In the genomic region with DNA sequence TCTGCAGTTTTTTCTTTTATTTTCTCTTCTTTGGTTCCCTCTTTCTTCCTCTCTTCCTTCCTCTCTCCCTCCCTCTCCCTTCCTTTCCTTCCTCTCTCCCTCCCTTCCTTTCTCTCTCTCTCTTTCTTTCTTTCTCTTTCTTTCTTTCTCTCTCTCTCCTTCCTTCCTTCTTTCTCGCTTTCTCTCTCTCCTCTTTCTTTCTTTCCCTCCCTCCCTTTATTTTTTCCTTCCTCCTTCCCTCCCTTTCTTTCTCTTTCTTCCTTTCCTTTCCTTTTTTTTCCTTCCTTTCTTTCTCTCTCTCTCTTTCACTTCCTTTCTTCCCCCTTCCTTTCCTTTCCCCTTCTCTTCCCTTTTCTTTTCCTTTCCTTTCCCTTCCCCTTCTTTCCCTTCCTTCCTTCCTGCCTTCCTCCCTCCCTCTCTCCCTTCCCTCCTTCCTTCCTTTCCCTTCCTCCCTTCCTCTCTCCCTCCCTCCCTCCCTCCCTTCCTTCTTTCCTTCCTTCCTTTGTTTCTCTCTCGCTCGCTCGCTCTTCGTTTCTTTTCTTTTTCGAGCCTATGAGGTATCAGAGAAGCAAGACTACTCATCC, we compare ENCODE assay signal across 16 cellular contexts. TPM values are rescaled to one million over a fixed set of nuclear protein-coding genes. Genes with fewer than 3 reads are reported as not detected.
DNase-seq lines count a peak whose midpoint lies in the region; ATAC-seq, FAIRE-seq and TF ChIP-seq lines count a peak whose summit lies in the region.
"Had no signal": no experiment of that assay in that cellular context is flagged by ENCODE, and none has a peak within 500 bp of the region (broad histone marks: within the 10 kb centered on the region; RNA-seq: fewer than 3 reads in every experiment).

No MANE protein-coding gene starts in this region.

- no peaks in the 10 kb centered on the region for H3K27me3 ChIP-seq in CD8-positive, alpha-beta T cell (ENCODE audit: insufficient read depth, low read length)
- H3K27me3 ChIP-seq in GM23338 (ENCODE audit: insufficient read depth) (no peaks in the 10 kb centered on the region), small intestine (ENCODE audit: control insufficient read depth in 2 of 2, insufficient read depth in 2 of 2, low read length in 2 of 2) (no peaks in the 10 kb centered on the region)
- H3K27me3 ChIP-seq: SJSA1 had no signal

- POLR2A ChIA-PET in CD8-positive, alpha-beta T cell (lab: Charles Lee), result no interaction called here

- no peaks in the 10 kb centered on the region for H3K9me3 Mint-ChIP-seq in CD8-positive, alpha-beta T cell
- H3K9me3 Mint-ChIP-seq in GM23338, result no peaks in the 10 kb centered on the region
- no peaks in the 10 kb centered on the region for H3K9me3 Mint-ChIP-seq in activated naive CD4-positive, alpha-beta T cell treated with anti-CD3 and anti-CD28 coated beads, Interleukin-2, amount 50 U/mL, for 72 hours
- no peaks in the 10 kb centered on the region for H3K9me3 Mint-ChIP-seq in natural killer cell
- H3K9me3 Mint-ChIP-seq: neural crest cell had no signal

- CTCF ChIA-PET in CD8-positive, alpha-beta T cell (lab: Charles Lee), result interaction anchor here (1.0 to 3.4 kb wide), 4 partner anchors 13 to 103 kb away, joined by 5 to 22 read pairs (median 6); a partner anchor contains a TSS

- H3K4me1 ChIP-seq in CD8-positive, alpha-beta T cell (ENCODE audit: insufficient read depth, low read length), result peaks cover 33% of the 10 kb centered on the region
- H3K4me1 ChIP-seq in GM23338 (ENCODE audit: insufficient read depth), result no peaks in the 10 kb centered on the region
- peaks cover 0 to 11% of the 10 kb centered on the region in 2 donors for H3K4me1 ChIP-seq in small intestine (ENCODE audit: control insufficient read depth in 2 of 2, insufficient read depth in 1 of 2, low read depth in 1 of 2, low read length in 1 of 2)

- H4K20me1 ChIP-seq in GM23338 (replicated peaks; ENCODE audit: insufficient read depth), result no peaks in the 10 kb centered on the region

- FAIRE-seq in small intestine (lab: Jason Lieb, UNC), result no peak

- H3K27ac Mint-ChIP-seq in CD8-positive, alpha-beta T cell, result peak overlapping the region; percentile 84
- H3K27ac Mint-ChIP-seq in GM23338 (no peak overlapping the region), natural killer cell (peak overlapping the region; percentile 88 to 94)
- peak overlapping the region; percentile 60 to 79 for H3K27ac Mint-ChIP-seq in activated naive CD4-positive, alpha-beta T cell treated with anti-CD3 and anti-CD28 coated beads, Interleukin-2, amount 50 U/mL, for 72 hours

- H2AFZ ChIP-seq in GM23338, result peak overlapping the region; percentile 88; the same call in 1 of the 2 replicates

- H3K36me3 ChIP-seq in CD8-positive, alpha-beta T cell (ENCODE audit: insufficient read depth, low read length), result no peaks in the 10 kb centered on the region
- H3K36me3 ChIP-seq in GM23338 (ENCODE audit: insufficient read depth) (no peaks in the 10 kb centered on the region), small intestine (ENCODE audit: control insufficient read depth in 2 of 2, insufficient read depth in 2 of 2, low read length in 2 of 2) (no peaks in the 10 kb centered on the region)
- H3K36me3 ChIP-seq: SJSA1 had no signal

- no peak for ATAC-seq in CD8-positive, alpha-beta T cell
- ATAC-seq in GM23338 (no peak), natural killer cell (no peak)
- no peak for ATAC-seq in activated naive CD4-positive, alpha-beta T cell treated with anti-CD3 and anti-CD28 coated beads, Interleukin-2, amount 50 U/mL, for 72 hours
- ATAC-seq: left lobe of liver had no signal

- no peak overlapping the region for H3K4me2 ChIP-seq in GM23338

- no peaks in the 10 kb centered on the region for H3F3A ChIP-seq in GM23338 (replicated peaks; ENCODE audit: low read depth)

- no peaks in the 10 kb centered on the region for H3K79me2 ChIP-seq in GM23338 (replicated peaks; ENCODE audit: insufficient read depth)

- peaks cover 10% of the 10 kb centered on the region for H3K9me2 ChIP-seq in GM23338 (ENCODE audit: insufficient read depth)

- WGBS in small intestine, 3 donors, result 89 to 97% (median 95%) methylated on average over 6 of the region's 6 CpGs

- no peak overlapping the region for H3K27ac ChIP-seq in CD8-positive, alpha-beta T cell (ENCODE audit: low read depth, low read length)
- no peak overlapping the region for H3K27ac ChIP-seq in GM23338 (ENCODE audit: low read depth)
- H3K27ac ChIP-seq in small intestine (ENCODE audit: low read depth in 1 of 2, low read length in 1 of 2), result peak overlapping the region in 1 of 2 donors; percentile 66
- H3K27ac ChIP-seq: SJSA1 had no signal

- H3K4me1 Mint-ChIP-seq in CD8-positive, alpha-beta T cell (ENCODE audit: low read depth), result peaks cover 34% of the 10 kb centered on the region
- H3K4me1 Mint-ChIP-seq in GM23338 (peaks cover 9% of the 10 kb centered on the region; the same call in 2 of the 3 replicates), natural killer cell (peaks cover 35 to 37% of the 10 kb centered on the region in 2 donors)

- TF ChIP-seq CTCF in CD8-positive, alpha-beta T cell (IDR thresholded peaks at IDR 0.05), result no peak
- no peak for TF ChIP-seq CTCF in GM23338 (conservative IDR thresholded peaks at IDR 0.05; ENCODE audit: low read depth in 2 of 2)
- TF ChIP-seq CTCF in natural killer cell (IDR thresholded peaks at IDR 0.05), result no peak

- H3K27me3 Mint-ChIP-seq in CD8-positive, alpha-beta T cell (ENCODE audit: low read depth), result no peaks in the 10 kb centered on the region
- H3K27me3 Mint-ChIP-seq in GM23338 (ENCODE audit: insufficient read depth, low read depth, poor library complexity) (no peaks in the 10 kb centered on the region), natural killer cell (ENCODE audit: low read depth in 2 of 2) (no peaks in the 10 kb centered on the region)

- intact Hi-C loops in CD8-positive, alpha-beta T cell (cut with DNase I, micrococcal nuclease), result no loop called here
- intact Hi-C loops in natural killer cell (cut with micrococcal nuclease), result loop anchor here (5.0 kb wide), 2 partner anchors 101 to 261 kb away; a partner anchor contains a TSS

- H3K4me3 Mint-ChIP-seq in CD8-positive, alpha-beta T cell, result no peak overlapping the region
- H3K4me3 Mint-ChIP-seq in GM23338, result no peak overlapping the region
- H3K4me3 Mint-ChIP-seq in natural killer cell, result peak overlapping the region; percentile 28
- H3K4me3 Mint-ChIP-seq: neural crest cell had no signal

- DNase-seq in CD8-positive, alpha-beta T cell, result no peak
- DNase-seq in GM23338 (ENCODE audit: low spot score) (no peak), natural killer cell (no peak), NCI-H1048 (lab: John Stamatoyannopoulos, UW) (no peak), T1000 (lab: John Stamatoyannopoulos, UW) (no peak), small intestine (no peak)
- no peak for DNase-seq in activated naive CD4-positive, alpha-beta T cell treated with anti-CD3 and anti-CD28 coated beads, Interleukin-2, amount 50 U/mL, for 72 hours (ENCODE audit: low spot score in 2 of 2)
- DNase-seq: activated gamma-delta T cell; central memory CD4-positive, alpha-beta T cell; head of caudate nucleus; KBM-7; NCI-H2029; NCI-H774 had no signal

- no peaks in the 10 kb centered on the region for H3K9me3 ChIP-seq in CD8-positive, alpha-beta T cell (ENCODE audit: low read length)
- H3K9me3 ChIP-seq in small intestine (ENCODE audit: control insufficient read depth, low read depth), result no peaks in the 10 kb centered on the region

- H3K36me3 Mint-ChIP-seq in CD8-positive, alpha-beta T cell, result no peaks in the 10 kb centered on the region
- peaks cover 2% of the 10 kb centered on the region; the same call in 1 of the 3 replicates for H3K36me3 Mint-ChIP-seq in GM23338 (ENCODE audit: low read depth)
- H3K36me3 Mint-ChIP-seq in activated naive CD4-positive, alpha-beta T cell treated with anti-CD3 and anti-CD28 coated beads, Interleukin-2, amount 50 U/mL, for 72 hours, result no peaks in the 10 kb centered on the region
- H3K36me3 Mint-ChIP-seq in natural killer cell, result no peaks in the 10 kb centered on the region

- H3K4me3 ChIP-seq in CD8-positive, alpha-beta T cell (ENCODE audit: low read depth, low read length), result no peak overlapping the region
- H3K4me3 ChIP-seq in GM23338 (no peak overlapping the region), small intestine (ENCODE audit: low read depth in 1 of 2, low read length in 2 of 2) (no peak overlapping the region)
- H3K4me3 ChIP-seq: SJSA1 had no signal

TF ChIP-seq in GM23338, 12 proteins besides CTCF, POLR2A, EP300 and RAD21 (continues in another document):
- TF ChIP-seq, protein P1, sequence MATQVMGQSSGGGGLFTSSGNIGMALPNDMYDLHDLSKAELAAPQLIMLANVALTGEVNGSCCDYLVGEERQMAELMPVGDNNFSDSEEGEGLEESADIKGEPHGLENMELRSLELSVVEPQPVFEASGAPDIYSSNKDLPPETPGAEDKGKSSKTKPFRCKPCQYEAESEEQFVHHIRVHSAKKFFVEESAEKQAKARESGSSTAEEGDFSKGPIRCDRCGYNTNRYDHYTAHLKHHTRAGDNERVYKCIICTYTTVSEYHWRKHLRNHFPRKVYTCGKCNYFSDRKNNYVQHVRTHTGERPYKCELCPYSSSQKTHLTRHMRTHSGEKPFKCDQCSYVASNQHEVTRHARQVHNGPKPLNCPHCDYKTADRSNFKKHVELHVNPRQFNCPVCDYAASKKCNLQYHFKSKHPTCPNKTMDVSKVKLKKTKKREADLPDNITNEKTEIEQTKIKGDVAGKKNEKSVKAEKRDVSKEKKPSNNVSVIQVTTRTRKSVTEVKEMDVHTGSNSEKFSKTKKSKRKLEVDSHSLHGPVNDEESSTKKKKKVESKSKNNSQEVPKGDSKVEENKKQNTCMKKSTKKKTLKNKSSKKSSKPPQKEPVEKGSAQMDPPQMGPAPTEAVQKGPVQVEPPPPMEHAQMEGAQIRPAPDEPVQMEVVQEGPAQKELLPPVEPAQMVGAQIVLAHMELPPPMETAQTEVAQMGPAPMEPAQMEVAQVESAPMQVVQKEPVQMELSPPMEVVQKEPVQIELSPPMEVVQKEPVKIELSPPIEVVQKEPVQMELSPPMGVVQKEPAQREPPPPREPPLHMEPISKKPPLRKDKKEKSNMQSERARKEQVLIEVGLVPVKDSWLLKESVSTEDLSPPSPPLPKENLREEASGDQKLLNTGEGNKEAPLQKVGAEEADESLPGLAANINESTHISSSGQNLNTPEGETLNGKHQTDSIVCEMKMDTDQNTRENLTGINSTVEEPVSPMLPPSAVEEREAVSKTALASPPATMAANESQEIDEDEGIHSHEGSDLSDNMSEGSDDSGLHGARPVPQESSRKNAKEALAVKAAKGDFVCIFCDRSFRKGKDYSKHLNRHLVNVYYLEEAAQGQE (IDR thresholded peaks at IDR 0.05; ENCODE audit: unreplicated experiment), result no peak
- TF ChIP-seq STAT1 (IDR thresholded peaks at IDR 0.05; ENCODE audit: unreplicated experiment) (no peak), CREB1 (CRISPR knock-in tag; IDR thresholded peaks at IDR 0.05; ENCODE audit: low read depth) (no peak), POLR2AphosphoS5 (IDR thresholded peaks at IDR 0.05; ENCODE audit: low read depth) (no peak)

RNA-seq across cellular contexts. Expression of a gene that starts 13.7 kb away (rescaled TPM):
- 1 to 10 TPM; 1.0 to 1.2 TPM for total RNA-seq in CD8-positive, alpha-beta T cell
- 0.07 and 0.70 TPM in 2 replicates for total RNA-seq in GM23338 (2014; rRNA removed; shearing (Covaris generic))
- polyA plus RNA-seq in GM23338 (2016; fragmentation: Nextera tagmentation; extraction: Ambion mirVana) (0.30 and 0.76 TPM in 2 replicates), small intestine (under 1 TPM in 1 of 3 donors, not detected in 2; 0.31 TPM)
- under 1 TPM; 0.30 to 0.31 TPM for total RNA-seq in activated naive CD4-positive, alpha-beta T cell treated with anti-CD3 and anti-CD28 coated beads, Interleukin-2, amount 50 U/mL, for 72 hours
- 1 to 10 TPM in 2 of 3 donors, under 1 TPM in 1; 0.56 to 1.5 (median 1.2) TPM for total RNA-seq in natural killer cell
